18 cellular contexts compared by ENCODE assay signal in genomic region chr15:93150910-93151309, GRCh38.
"Had no signal": no experiment of that assay in that cellular context is flagged by ENCODE, and none has a peak within 500 bp of the region (broad histone marks: within the 10 kb centered on the region; RNA-seq: fewer than 3 reads in every experiment).

No MANE protein-coding gene starts in this region.

- H3K4me3 ChIP-seq: gastroesophageal sphincter, lung, psoas muscle, thoracic aorta had no signal

- H3K27ac ChIP-seq: epithelial cell of prostate, gastroesophageal sphincter, psoas muscle, thoracic aorta had no signal

- H3K36me3 ChIP-seq: gastroesophageal sphincter, thoracic aorta had no signal

- H3K27me3 Mint-ChIP-seq: activated T-helper 17 cell treated with anti-CD3 and anti-CD28 coated beads, Interleukin-2, amount 50 U/mL, for 72 hours; brain had no signal

- DNase-seq: activated CD4-positive, alpha-beta T cell treated with anti-CD3 and anti-CD28 coated beads, Interleukin-2, amount 10 ng/mL, durations not matched to agents 7 days and 5 days; activated CD4-positive, CD25-positive, alpha-beta regulatory T cell; activated CD8-positive, alpha-beta memory T cell treated with anti-CD3 and anti-CD28 coated beads for 24 hours; activated naive CD4-positive, alpha-beta T cell treated with anti-CD3 and anti-CD28 coated beads for 36 hours; amniotic stem cell; effector memory CD8-positive, alpha-beta T cell; kidney; naive B cell; psoas muscle; stimulated activated CD4-positive, alpha-beta T cell treated with anti-CD3 and anti-CD28 coated beads, Interleukin-4, amount 100 ng/mL, for 1 hour; stimulated activated CD8-positive, alpha-beta memory T cell treated with anti-CD3 and anti-CD28 coated beads, Interleukin-4, amount 100 ng/mL, for 48 hours had no signal

- H3K4me3 Mint-ChIP-seq: activated CD4-positive, alpha-beta T cell treated with anti-CD3 and anti-CD28 coated beads, Interleukin-2, amount 10 ng/mL, durations not matched to agents 7 days and 5 days; activated naive CD4-positive, alpha-beta T cell treated with anti-CD3 and anti-CD28 coated beads for 36 hours; activated T-helper 17 cell treated with anti-CD3 and anti-CD28 coated beads, Interleukin-2, amount 50 U/mL, for 72 hours; brain; naive B cell; stimulated activated naive CD8-positive, alpha-beta T cell treated with anti-CD3 and anti-CD28 coated beads, Interleukin-15, Interleukin-2, amounts not matched to agents 100 ng/mL and 50 ng/mL, for 24 hours had no signal

- ATAC-seq: activated T-helper 17 cell treated with anti-CD3 and anti-CD28 coated beads, Interleukin-2, amount 50 U/mL, for 72 hours; effector memory CD8-positive, alpha-beta T cell; gastroesophageal sphincter; psoas muscle had no signal

- H3K4me1 Mint-ChIP-seq: naive B cell had no signal

- H3K9me3 Mint-ChIP-seq: activated naive CD4-positive, alpha-beta T cell treated with anti-CD3 and anti-CD28 coated beads for 36 hours; activated T-helper 17 cell treated with anti-CD3 and anti-CD28 coated beads, Interleukin-2, amount 50 U/mL, for 72 hours; effector memory CD8-positive, alpha-beta T cell; stimulated activated naive CD8-positive, alpha-beta T cell treated with anti-CD3 and anti-CD28 coated beads, Interleukin-15, Interleukin-2, amounts not matched to agents 100 ng/mL and 50 ng/mL, for 24 hours had no signal

- H3K27ac Mint-ChIP-seq: activated CD4-positive, alpha-beta T cell treated with anti-CD3 and anti-CD28 coated beads, Interleukin-2, amount 10 ng/mL, durations not matched to agents 7 days and 5 days; activated naive CD4-positive, alpha-beta T cell treated with anti-CD3 and anti-CD28 coated beads for 36 hours; activated T-helper 17 cell treated with anti-CD3 and anti-CD28 coated beads, Interleukin-2, amount 50 U/mL, for 72 hours; naive B cell; stimulated activated naive CD8-positive, alpha-beta T cell treated with anti-CD3 and anti-CD28 coated beads, Interleukin-15, Interleukin-2, amounts not matched to agents 100 ng/mL and 50 ng/mL, for 24 hours had no signal

- H3K27me3 ChIP-seq: gastroesophageal sphincter had no signal

- H3K36me3 Mint-ChIP-seq: naive B cell had no signal

- H3K9me3 ChIP-seq: psoas muscle, thoracic aorta had no signal
